Comparison of ENCODE assay signal across 23 cellular contexts in genomic region chr10:104734408-104734807, GRCh38.
"Had no signal": no experiment of that assay in that cellular context is flagged by ENCODE, and none has a peak within 500 bp of the region (broad histone marks: within the 10 kb centered on the region; RNA-seq: fewer than 3 reads in every experiment).

No MANE protein-coding gene starts in this region.

- H3K4me3 ChIP-seq: adrenal gland, ascending aorta, lung, sigmoid colon, testis had no signal

- H3K4me1 Mint-ChIP-seq: activated B cell treated with CpG ODN at 0.5 μM for 24 hours; activated CD4-positive, alpha-beta T cell treated with anti-CD3 and anti-CD28 coated beads for 36 hours; activated T-helper 17 cell treated with anti-CD3 and anti-CD28 coated beads, Interleukin-2, amount 50 U/mL, for 72 hours had no signal

- H3K4me3 Mint-ChIP-seq: activated B cell treated with CpG ODN at 0.5 μM for 24 hours; activated CD4-positive, alpha-beta T cell treated with anti-CD3 and anti-CD28 coated beads for 36 hours; activated naive CD8-positive, alpha-beta T cell; activated T-cell treated with anti-CD3 and anti-CD28 coated beads, Interleukin-2, amount 50 U/mL, for 24 hours; activated T-helper 17 cell treated with anti-CD3 and anti-CD28 coated beads, Interleukin-2, amount 50 U/mL, for 72 hours; mesothelial cell of epicardium; natural killer cell treated with Interleukin-12 subunit alpha and Interleukin-12 subunit beta and Interleukin-15 and Interleukin-18, amount 100 ng/mL, for 72 hours had no signal

- H3K4me1 ChIP-seq: adrenal gland, ascending aorta had no signal

- H3K27ac ChIP-seq: adrenal gland, ascending aorta, sigmoid colon, testis had no signal

- H3K36me3 ChIP-seq: adrenal gland, ascending aorta, sigmoid colon had no signal

- ATAC-seq: activated CD4-positive, alpha-beta T cell treated with anti-CD3 and anti-CD28 coated beads for 36 hours; activated T-helper 17 cell treated with anti-CD3 and anti-CD28 coated beads, Interleukin-2, amount 50 U/mL, for 72 hours; left lobe of liver; natural killer cell treated with Interleukin-12 subunit alpha and Interleukin-12 subunit beta and Interleukin-15 and Interleukin-18, amount 100 ng/mL, for 72 hours had no signal

- H3K9me3 Mint-ChIP-seq: activated B cell treated with CpG ODN at 0.5 μM for 24 hours; activated T-cell treated with anti-CD3 and anti-CD28 coated beads, Interleukin-2, amount 50 U/mL, for 24 hours; natural killer cell treated with Interleukin-12 subunit alpha and Interleukin-12 subunit beta and Interleukin-15 and Interleukin-18, amount 100 ng/mL, for 72 hours had no signal

- H3K27ac Mint-ChIP-seq: activated B cell treated with CpG ODN at 0.5 μM for 24 hours; activated CD4-positive, alpha-beta T cell treated with anti-CD3 and anti-CD28 coated beads for 36 hours; activated naive CD8-positive, alpha-beta T cell; activated T-cell treated with anti-CD3 and anti-CD28 coated beads, Interleukin-2, amount 50 U/mL, for 24 hours; activated T-helper 17 cell treated with anti-CD3 and anti-CD28 coated beads, Interleukin-2, amount 50 U/mL, for 72 hours; mesothelial cell of epicardium; natural killer cell treated with Interleukin-12 subunit alpha and Interleukin-12 subunit beta and Interleukin-15 and Interleukin-18, amount 100 ng/mL, for 72 hours had no signal

- H3K27me3 Mint-ChIP-seq: activated naive CD8-positive, alpha-beta T cell had no signal

- DNase-seq: activated B cell treated with CpG ODN at 0.5 μM for 24 hours; activated CD4-positive, alpha-beta T cell treated with anti-CD3 and anti-CD28 coated beads for 36 hours; activated CD4-positive, alpha-beta T cell treated with anti-CD3 and anti-CD28 coated beads, Interleukin-2, amount 50 U/mL, for 4 hours; activated CD8-positive, alpha-beta memory T cell treated with anti-CD3 and anti-CD28 coated beads for 24 hours; activated CD8-positive, alpha-beta memory T cell treated with anti-CD3 and anti-CD28 coated beads, Interleukin-2, amount 50 U/mL, for 4 hours; activated T-cell treated with anti-CD3 and anti-CD28 coated beads, Interleukin-2, amount 50 U/mL, for 24 hours; adrenal gland; foreskin fibroblast; occipital lobe; sigmoid colon; stimulated activated CD4-positive, alpha-beta T cell treated with anti-CD3 and anti-CD28 coated beads, Interleukin-2, amount 100 ng/mL, for 48 hours; stimulated activated naive CD4-positive, alpha-beta T cell; T-helper 1 cell; T-helper 9 cell; testis; trophoblast cell had no signal

- H3K36me3 Mint-ChIP-seq: activated naive CD8-positive, alpha-beta T cell; mesothelial cell of epicardium; natural killer cell treated with Interleukin-12 subunit alpha and Interleukin-12 subunit beta and Interleukin-15 and Interleukin-18, amount 100 ng/mL, for 72 hours had no signal

- H3K27me3 ChIP-seq: ascending aorta, sigmoid colon, testis had no signal

- H3K9me3 ChIP-seq: adrenal gland, ascending aorta, sigmoid colon, testis had no signal
